8 cellular contexts compared by ENCODE assay signal in genomic region chr15:65583701-65584100, GRCh38. TPM values are rescaled to one million over a fixed set of nuclear protein-coding genes. Genes with fewer than 3 reads are reported as not detected.
DNase-seq lines count a peak whose midpoint lies in the region; ATAC-seq and TF ChIP-seq lines count a peak whose summit lies in the region.

No MANE protein-coding gene starts in this region.

- H3K36me3 ChIP-seq in BE2C, result peaks cover 42% of the 10 kb centered on the region
- peaks cover 7% of the 10 kb centered on the region; the same call in 1 of the 2 replicates for H3K36me3 ChIP-seq in PC-9 (ENCODE audit: low read depth)

- POLR2A ChIA-PET in activated CD8-positive, alpha-beta T cell treated with anti-CD3 and anti-CD28 coated beads for 36 hours (lab: Charles Lee), result no interaction called here
- POLR2A ChIA-PET in PC-9 (lab: Charles Lee; ENCODE audit: unreplicated experiment), result no interaction called here

- H3K9me3 ChIP-seq in BE2C, result no peaks in the 10 kb centered on the region
- H3K9me3 ChIP-seq in PC-9 (ENCODE audit: insufficient read depth, low read depth), result no peaks in the 10 kb centered on the region

- no peak overlapping the region for H2AFZ ChIP-seq in PC-9

- no peaks in the 10 kb centered on the region for H3K79me2 ChIP-seq in PC-9 (ENCODE audit: low read depth)

- CTCF ChIA-PET in activated CD8-positive, alpha-beta T cell treated with anti-CD3 and anti-CD28 coated beads for 36 hours (lab: Charles Lee), result no interaction called here
- CTCF ChIA-PET in PC-9 (lab: Charles Lee), result no interaction called here

- H3K4me3 ChIP-seq in BE2C (ENCODE audit: low read depth, low read length) (no peak overlapping the region), PC-9 (no peak overlapping the region)

- ATAC-seq in HG03175 (IDR thresholded peaks at IDR 0.05; ENCODE audit: unreplicated experiment), result peak; percentile 56
- peak; percentile 75 for ATAC-seq in activated CD8-positive, alpha-beta T cell treated with anti-CD3 and anti-CD28 coated beads for 36 hours
- no peak for ATAC-seq in GM21737 (IDR thresholded peaks at IDR 0.05; ENCODE audit: unreplicated experiment)
- ATAC-seq in GM19351 (IDR thresholded peaks at IDR 0.05; ENCODE audit: unreplicated experiment), result no peak
- ATAC-seq in HG03439 (IDR thresholded peaks at IDR 0.05; ENCODE audit: unreplicated experiment), result no peak

- H3K27me3 ChIP-seq in BE2C (no peaks in the 10 kb centered on the region), PC-9 (ENCODE audit: insufficient read depth, low read depth) (no peaks in the 10 kb centered on the region)

- H3K4me1 Mint-ChIP-seq in activated CD8-positive, alpha-beta T cell treated with anti-CD3 and anti-CD28 coated beads for 36 hours (ENCODE audit: low read depth), result peaks cover 29% of the 10 kb centered on the region

- H4K20me1 ChIP-seq in PC-9 (ENCODE audit: insufficient read depth), result no peaks in the 10 kb centered on the region

- DNase-seq in BE2C (peak; percentile 25), kidney tubule cell (ENCODE audit: low spot score) (peak; percentile 60), PC-9 (no peak)
- peak; percentile 73 for DNase-seq in activated CD8-positive, alpha-beta T cell treated with anti-CD3 and anti-CD28 coated beads for 36 hours

- H3F3A ChIP-seq in PC-9 (ENCODE audit: insufficient read depth, low read depth), result peaks cover 3% of the 10 kb centered on the region; the same call in 1 of the 2 replicates

- H3K27ac Mint-ChIP-seq in activated CD8-positive, alpha-beta T cell treated with anti-CD3 and anti-CD28 coated beads for 36 hours, result peak overlapping the region; percentile 66

- TF ChIP-seq CTCF in BE2C (IDR thresholded peaks at IDR 0.05; ENCODE audit: low read depth, low read length) (no peak), PC-9 (conservative IDR thresholded peaks at IDR 0.05) (no peak)
- TF ChIP-seq CTCF in activated CD8-positive, alpha-beta T cell treated with anti-CD3 and anti-CD28 coated beads for 36 hours (IDR thresholded peaks at IDR 0.05), result no peak

- BruUV-seq in PC-9 (replicated peaks; lab: Mats Ljungman, UMichigan), result no TSS peak

- no peak overlapping the region for H3K4me2 ChIP-seq in PC-9

- H3K4me1 ChIP-seq in BE2C, result peaks cover 18% of the 10 kb centered on the region
- H3K4me1 ChIP-seq in PC-9 (replicated peaks; ENCODE audit: insufficient read depth), result no peaks in the 10 kb centered on the region

- H3K9me3 Mint-ChIP-seq in activated CD8-positive, alpha-beta T cell treated with anti-CD3 and anti-CD28 coated beads for 36 hours, result no peaks in the 10 kb centered on the region

- peaks cover 60% of the 10 kb centered on the region for H3K36me3 Mint-ChIP-seq in activated CD8-positive, alpha-beta T cell treated with anti-CD3 and anti-CD28 coated beads for 36 hours (ENCODE audit: low read depth)

- intact Hi-C loops in activated CD8-positive, alpha-beta T cell treated with anti-CD3 and anti-CD28 coated beads for 36 hours (cut with micrococcal nuclease), result no loop called here
- intact Hi-C loops in PC-9 (cut with micrococcal nuclease; ENCODE audit: unreplicated experiment), result no loop called here

- H3K27me3 Mint-ChIP-seq in activated CD8-positive, alpha-beta T cell treated with anti-CD3 and anti-CD28 coated beads for 36 hours, result no peaks in the 10 kb centered on the region

- no peaks in the 10 kb centered on the region for H3K9me2 ChIP-seq in PC-9 (ENCODE audit: insufficient read depth)

- H3K4me3 Mint-ChIP-seq in activated CD8-positive, alpha-beta T cell treated with anti-CD3 and anti-CD28 coated beads for 36 hours, result no peak overlapping the region

- H3K27ac ChIP-seq in PC-9, result no peak overlapping the region

RNA-seq across cellular contexts. Expression of gene INTS14, which starts 27.2 kb away (rescaled TPM):
- polyA plus RNA-seq in BE2C (2012; ENCODE audit: insufficient read depth, insufficient read length, low read depth), result 49.4 TPM
- total RNA-seq in activated CD8-positive, alpha-beta T cell treated with anti-CD3 and anti-CD28 coated beads for 36 hours, result 10 to 100 TPM; 47.4 to 48.1 TPM
- total RNA-seq in PC-9 (2021), result 46.6 and 53.7 TPM in 2 replicates

RNA-seq across cellular contexts. Expression of gene SLC24A1, which starts 38.0 kb away (rescaled TPM):
- polyA plus RNA-seq in BE2C (2012; ENCODE audit: insufficient read depth, insufficient read length, low read depth), result 3.8 TPM
- total RNA-seq in activated CD8-positive, alpha-beta T cell treated with anti-CD3 and anti-CD28 coated beads for 36 hours, result 1 to 10 TPM; 6.8 to 7.6 TPM
- 22.5 and 32.4 TPM in 2 replicates for total RNA-seq in PC-9 (2021)

RNA-seq across cellular contexts. Expression of gene HACD3, which starts 53.4 kb away (rescaled TPM):
- 88.6 TPM for polyA plus RNA-seq in BE2C (2012; ENCODE audit: insufficient read depth, insufficient read length, low read depth)
- total RNA-seq in activated CD8-positive, alpha-beta T cell treated with anti-CD3 and anti-CD28 coated beads for 36 hours, result 10 to 100 TPM; 30.2 to 32.5 TPM
- total RNA-seq in PC-9 (2021), result 66.5 and 71.6 TPM in 2 replicates

Comparison
In these comparisons a context has a peak if more than half of its experiments do, and no peak if none do; other contexts are left out.
1. DNase-seq: peak in BE2C (single experiment), activated CD8-positive, alpha-beta T cell treated with anti-CD3 and anti-CD28 coated beads for 36 hours (single experiment) and kidney tubule cell (single experiment); none in PC-9 (0 of 2).
2. ATAC-seq: peak in HG03175 (single experiment) and activated CD8-positive, alpha-beta T cell treated with anti-CD3 and anti-CD28 coated beads for 36 hours (single experiment); none in GM21737 (single experiment), GM19351 (single experiment) and HG03439 (single experiment).